Comparison of ENCODE assay signal across 10 cellular contexts in genomic region chr7:106864298-106865081, GRCh38. TPM values are rescaled to one million over a fixed set of nuclear protein-coding genes. Genes with fewer than 3 reads are reported as not detected.
DNase-seq lines count a peak whose midpoint lies in the region; ATAC-seq, FAIRE-seq and TF ChIP-seq lines count a peak whose summit lies in the region.
"Had no signal": no experiment of that assay in that cellular context is flagged by ENCODE, and none has a peak within 500 bp of the region (broad histone marks: within the 10 kb centered on the region; RNA-seq: fewer than 3 reads in every experiment).

No MANE protein-coding gene starts in this region.

- H3K27ac ChIP-seq in liver (ENCODE audit: low read depth in 1 of 2, low read length in 2 of 2) (peak overlapping the region; percentile 54 to 61), HepG2 (ENCODE audit: extremely low read length, insufficient read depth, low read length) (no peak overlapping the region)
- H3K27ac ChIP-seq: cardiac muscle cell had no signal

- H3K27ac Mint-ChIP-seq in activated naive CD8-positive, alpha-beta T cell treated with anti-CD3 and anti-CD28 coated beads, Interleukin-2, amount 50 U/mL, for 24 hours = peak overlapping the region; percentile 89
- H3K27ac Mint-ChIP-seq in glutamatergic neuron (ENCODE audit: unreplicated experiment) = no peak overlapping the region

- POLR2A ChIA-PET in HepG2 (lab: Yijun Ruan, JAX) = no interaction called here

- H3K4me1 Mint-ChIP-seq in activated naive CD8-positive, alpha-beta T cell treated with anti-CD3 and anti-CD28 coated beads, Interleukin-2, amount 50 U/mL, for 24 hours = peaks cover 55% of the 10 kb centered on the region
- H3K4me1 Mint-ChIP-seq in glutamatergic neuron (ENCODE audit: low read depth, unreplicated experiment) = no peaks in the 10 kb centered on the region

- H3K9ac ChIP-seq in liver (ENCODE audit: low read depth in 1 of 2, low read length in 2 of 2) (peak overlapping the region in 1 of 2 donors; percentile 60), HepG2 (ENCODE audit: insufficient read depth, low read depth, low read length) (no peak overlapping the region)

- H3K79me2 ChIP-seq in HepG2 (ENCODE audit: insufficient read depth, low read length) = no peaks in the 10 kb centered on the region

- H3K27me3 ChIP-seq in liver (ENCODE audit: control insufficient read depth in 4 of 4, insufficient read depth in 4 of 4, low read length in 3 of 4) (no peaks in the 10 kb centered on the region), HepG2 (ENCODE audit: control insufficient read depth in 1 of 2, insufficient read depth in 2 of 2, low read length in 2 of 2) (no peaks in the 10 kb centered on the region)
- H3K27me3 ChIP-seq: cardiac muscle cell had no signal

- TF ChIP-seq CTCF in liver (IDR thresholded peaks at IDR 0.05; ENCODE audit: low read depth, low read length, missing input control) (no peak), HepG2 (CRISPR knock-in tag; IDR thresholded peaks at IDR 0.05) (no peak), glutamatergic neuron (IDR thresholded peaks at IDR 0.05; ENCODE audit: partially characterized antibody, unreplicated experiment) (no peak)

- H3K4me2 ChIP-seq in HepG2 (ENCODE audit: low read depth, low read length) = no peak overlapping the region

- TF ChIP-seq EP300 in HepG2 (IDR thresholded peaks at IDR 0.05; ENCODE audit: low read depth in 2 of 2, low read length in 2 of 2) (no peak), HepG2 (CRISPR knock-in tag; IDR thresholded peaks at IDR 0.05; ENCODE audit: borderline replicate concordance) (no peak)

- intact Hi-C loops in HepG2 (cut with micrococcal nuclease; ENCODE audit: unreplicated experiment) = no loop called here

- no peak for DNase-seq in HepG2 (ENCODE audit: low spot score)
- DNase-seq in activated naive CD8-positive, alpha-beta T cell treated with anti-CD3 and anti-CD28 coated beads, Interleukin-2, amount 50 U/mL, for 24 hours = no peak
- no peak for DNase-seq in glutamatergic neuron
- no peak for DNase-seq in NCI-H748 (lab: John Stamatoyannopoulos, UW; ENCODE audit: unreplicated experiment)
- DNase-seq in GM19240 (ENCODE audit: insufficient read length, low spot score) = no peak
- DNase-seq: Calu3 had no signal

- peaks cover 26% of the 10 kb centered on the region for H3K36me3 Mint-ChIP-seq in activated naive CD8-positive, alpha-beta T cell treated with anti-CD3 and anti-CD28 coated beads, Interleukin-2, amount 50 U/mL, for 24 hours (ENCODE audit: low read depth)
- H3K36me3 Mint-ChIP-seq in glutamatergic neuron (ENCODE audit: unreplicated experiment) = no peaks in the 10 kb centered on the region

- CTCF ChIA-PET in HepG2 (lab: Yijun Ruan, JAX; ENCODE audit: low intra/inter-chr PET ratio, low total read pairs) = no interaction called here

- no peaks in the 10 kb centered on the region for H4K20me1 ChIP-seq in HepG2 (ENCODE audit: insufficient read depth, low read length)

- H3K36me3 ChIP-seq in liver (ENCODE audit: control insufficient read depth in 4 of 4, insufficient read depth in 3 of 4, low read depth in 1 of 4, low read length in 3 of 4) (no peaks in the 10 kb centered on the region), HepG2 (replicated peaks in 1 of 2; ENCODE audit: control insufficient read depth in 1 of 2, insufficient read depth in 2 of 2, low read length in 2 of 2) (no peaks in the 10 kb centered on the region)
- H3K36me3 ChIP-seq: cardiac muscle cell had no signal

- no peaks in the 10 kb centered on the region for H3K9me3 Mint-ChIP-seq in activated naive CD8-positive, alpha-beta T cell treated with anti-CD3 and anti-CD28 coated beads, Interleukin-2, amount 50 U/mL, for 24 hours
- H3K9me3 Mint-ChIP-seq in glutamatergic neuron (ENCODE audit: unreplicated experiment) = peaks cover 3% of the 10 kb centered on the region

- BruUV-seq in HepG2 (replicated peaks; lab: Mats Ljungman, UMichigan) = no TSS peak

- no peaks in the 10 kb centered on the region for H3K9me3 ChIP-seq in liver (ENCODE audit: control insufficient read depth in 4 of 4, low read length in 3 of 4)
- no peaks in the 10 kb centered on the region for H3K9me3 ChIP-seq in HepG2 (ENCODE audit: low read length)

- ATAC-seq in HepG2 (no peak), HG03159 (IDR thresholded peaks at IDR 0.05; ENCODE audit: unreplicated experiment) (peak; percentile 38), HG02588 (IDR thresholded peaks at IDR 0.05; ENCODE audit: unreplicated experiment) (no peak)
- no peak for ATAC-seq in activated naive CD8-positive, alpha-beta T cell treated with anti-CD3 and anti-CD28 coated beads, Interleukin-2, amount 50 U/mL, for 24 hours

- H2AFZ ChIP-seq in HepG2 (ENCODE audit: low read length) = no peak overlapping the region

- FAIRE-seq in HepG2 (lab: Jason Lieb, UNC) = no peak

- H3K4me1 ChIP-seq in liver (ENCODE audit: control insufficient read depth in 4 of 4, insufficient read depth in 4 of 4, low read length in 3 of 4) (no peaks in the 10 kb centered on the region), HepG2 (ENCODE audit: insufficient read depth, low read length) (no peaks in the 10 kb centered on the region)

- H3K4me3 Mint-ChIP-seq in activated naive CD8-positive, alpha-beta T cell treated with anti-CD3 and anti-CD28 coated beads, Interleukin-2, amount 50 U/mL, for 24 hours = peak overlapping the region; percentile 89
- H3K4me3 Mint-ChIP-seq in glutamatergic neuron (ENCODE audit: unreplicated experiment) = no peak overlapping the region

- no peak for TF ChIP-seq RAD21 in liver (IDR thresholded peaks at IDR 0.05)
- TF ChIP-seq RAD21 in HepG2 (CRISPR knock-in tag; IDR thresholded peaks at IDR 0.05) = no peak

- 78% methylated on average over 2 of the region's 2 CpGs for WGBS in liver
- WGBS in HepG2 (ENCODE audit: low lambda C conversion rate) = 5% methylated on average over 2 of the region's 2 CpGs

- no peak overlapping the region for H3K4me3 ChIP-seq in liver (ENCODE audit: low read depth in 1 of 3, low read length in 3 of 3)
- no peak overlapping the region for H3K4me3 ChIP-seq in HepG2 (replicated peaks in 1 of 3; ENCODE audit: insufficient read depth in 1 of 3, low read depth in 2 of 3, low read length in 3 of 3)
- H3K4me3 ChIP-seq: cardiac muscle cell had no signal

- no peak for TF ChIP-seq POLR2A in HepG2 (IDR thresholded peaks at IDR 0.05; ENCODE audit: insufficient read depth in 1 of 2, low read depth in 2 of 2, low read length in 2 of 2)

- H3K27me3 Mint-ChIP-seq in activated naive CD8-positive, alpha-beta T cell treated with anti-CD3 and anti-CD28 coated beads, Interleukin-2, amount 50 U/mL, for 24 hours = no peaks in the 10 kb centered on the region
- no peaks in the 10 kb centered on the region for H3K27me3 Mint-ChIP-seq in glutamatergic neuron (ENCODE audit: unreplicated experiment)

- in situ Hi-C loops in HepG2 (cut with HindIII; ENCODE audit: extremely low pct_ligation_motif_present, low pct_unique_long_range_greater_than_20kb) = no loop called here

TF ChIP-seq in HepG2, 621 proteins besides CTCF, POLR2A, EP300 and RAD21:
- no peak for TF ChIP-seq KAT7 (CRISPR knock-in tag; IDR thresholded peaks at IDR 0.05; ENCODE audit: borderline replicate concordance)
- TF ChIP-seq NFE2 (CRISPR knock-in tag; IDR thresholded peaks at IDR 0.05) = no peak
- TF ChIP-seq ZNF670 (CRISPR knock-in tag; IDR thresholded peaks at IDR 0.05; ENCODE audit: borderline replicate concordance) = no peak
- TF ChIP-seq ZNF777 (CRISPR knock-in tag; IDR thresholded peaks at IDR 0.05) = no peak
- no peak for TF ChIP-seq KLF16 (CRISPR knock-in tag; IDR thresholded peaks at IDR 0.05)
- no peak for TF ChIP-seq WIZ (CRISPR knock-in tag; IDR thresholded peaks at IDR 0.05)
- no peak for TF ChIP-seq ZMYM3 (CRISPR knock-in tag; IDR thresholded peaks at IDR 0.05)
TF ChIP-seq in HepG2: peak in this region for 0.

RNA-seq across cellular contexts. Expression of gene PIK3CG, which starts 0.6 kb away (rescaled TPM):
- total RNA-seq in liver = 1 to 10 TPM; 2.2 to 4.1 TPM
- polyA plus RNA-seq in liver = under 1 TPM; 0.36 to 0.38 TPM
- not detected in 2 replicates for total RNA-seq in HepG2 (2016; rRNA removed; fragmentation: Illumina TruSeq; extraction: Trizol)
- not detected in 2 replicates for total RNA-seq in HepG2 (2016; cell fraction: cytosol; rRNA removed; fragmentation: Illumina TruSeq; extraction: Trizol; ENCODE audit: low read depth)
- total RNA-seq in HepG2 (2016; cell fraction: insoluble cytoplasmic fraction; rRNA removed; fragmentation: Illumina TruSeq; extraction: Trizol) = not detected in 2 replicates
- total RNA-seq in HepG2 (2016; cell fraction: membrane; rRNA removed; fragmentation: Illumina TruSeq; extraction: Trizol) = not detected in 2 replicates
- total RNA-seq in HepG2 (2016; cell fraction: nucleus; rRNA removed; fragmentation: Illumina TruSeq; extraction: Trizol) = not detected in 2 replicates
- polyA plus RNA-seq in HepG2 (2011; rRNA removed) = not detected in 2 replicates
- not detected in 2 replicates for polyA plus RNA-seq in HepG2 (2011; cell fraction: cytosol; rRNA removed)
- polyA plus RNA-seq in HepG2 (2011; cell fraction: nucleus; rRNA removed) = not detected in 2 replicates
- not detected in 2 replicates for polyA plus RNA-seq in HepG2 (2012)
- not detected in 2 replicates for polyA plus RNA-seq in HepG2 (2016; cell fraction: cytosol; fragmentation: Illumina TruSeq; extraction: Trizol; ENCODE audit: low read depth)
- not detected in 2 replicates for polyA plus RNA-seq in HepG2 (2016; cell fraction: insoluble cytoplasmic fraction; fragmentation: Illumina TruSeq; extraction: Trizol; ENCODE audit: low read depth)
- polyA plus RNA-seq in HepG2 (2016; cell fraction: membrane; fragmentation: Illumina TruSeq; extraction: Trizol; ENCODE audit: low read depth) = not detected in 2 replicates
- not detected in 2 replicates for polyA plus RNA-seq in HepG2 (2016; cell fraction: nucleus; fragmentation: Illumina TruSeq; extraction: Trizol; ENCODE audit: insufficient read depth, low read depth)
- polyA minus RNA-seq in HepG2 (2011; rRNA and poly(A)+ RNA removed; ENCODE audit: low replicate concordance) = 0.04 and 0.16 TPM in 2 replicates
- polyA minus RNA-seq in HepG2 (2011; cell fraction: cytosol; rRNA and poly(A)+ RNA removed) = not detected in 2 replicates
- not detected in 2 replicates for polyA minus RNA-seq in HepG2 (2011; cell fraction: nucleus; rRNA and poly(A)+ RNA removed)
- total RNA-seq in glutamatergic neuron (ENCODE audit: unreplicated experiment) = not detected
- total RNA-seq: Calu3 had no signal
- polyA plus RNA-seq: cardiac muscle cell had no signal
